Comparison of ENCODE assay signal across 16 cellular contexts in genomic region chrX:151177141-151178027, GRCh38. TPM values are rescaled to one million over a fixed set of nuclear protein-coding genes. Genes with fewer than 3 reads are reported as not detected.
DNase-seq lines count a peak whose midpoint lies in the region; ATAC-seq, FAIRE-seq and TF ChIP-seq lines count a peak whose summit lies in the region.
"Had no signal": no experiment of that assay in that cellular context is flagged by ENCODE, and none has a peak within 500 bp of the region (broad histone marks: within the 10 kb centered on the region; RNA-seq: fewer than 3 reads in every experiment).

No MANE protein-coding gene starts in this region.

- FAIRE-seq in A549 (lab: Jason Lieb, UNC), result no peak

- H3K36me3 ChIP-seq in HUES48 (ENCODE audit: control insufficient read depth, insufficient read depth, low read length) (no peaks in the 10 kb centered on the region), endodermal cell (ENCODE audit: control insufficient read depth, insufficient read depth, low read length) (no peaks in the 10 kb centered on the region), mesodermal cell (ENCODE audit: control insufficient read depth, insufficient read depth, low read length) (no peaks in the 10 kb centered on the region), uterus (no peaks in the 10 kb centered on the region)

- POLR2A ChIA-PET in A549 (lab: Yijun Ruan, JAX), result no interaction called here

- H3K4me1 ChIP-seq in A549 (peaks cover 17% of the 10 kb centered on the region; the same call in 1 of the 3 replicates), HUES48 (ENCODE audit: control insufficient read depth, insufficient read depth, low read length) (peaks cover 8% of the 10 kb centered on the region; the same call in 1 of the 2 replicates), endodermal cell (ENCODE audit: control insufficient read depth, insufficient read depth, low read length) (no peaks in the 10 kb centered on the region), mesodermal cell (ENCODE audit: control insufficient read depth, insufficient read depth, low read length, poor library complexity, severe bottlenecking) (no peaks in the 10 kb centered on the region), uterus (no peaks in the 10 kb centered on the region)

- H3K9me3 ChIP-seq in A549 (no peaks in the 10 kb centered on the region), HUES48 (ENCODE audit: control insufficient read depth, insufficient read depth, low read length) (peaks cover 30% of the 10 kb centered on the region), endodermal cell (ENCODE audit: control insufficient read depth, low read length) (no peaks in the 10 kb centered on the region), mesodermal cell (ENCODE audit: control insufficient read depth, low read length) (no peaks in the 10 kb centered on the region), uterus (peaks cover 0 to 5% of the 10 kb centered on the region in 2 donors)

- TF ChIP-seq RAD21 in A549 (conservative IDR thresholded peaks at IDR 0.05 in 1 of 2, IDR thresholded peaks at IDR 0.05 in 1 of 2), result no peak

- no peak for TF ChIP-seq CTCF in A549 (IDR thresholded peaks at IDR 0.05)
- TF ChIP-seq CTCF in endodermal cell (conservative IDR thresholded peaks at IDR 0.05), result no peak
- TF ChIP-seq CTCF in uterus (IDR thresholded peaks at IDR 0.05), result no peak

- no peaks in the 10 kb centered on the region for H3K36me3 Mint-ChIP-seq in endodermal cell (ENCODE audit: low read depth)

- peak overlapping the region; percentile 55 for H3K4me3 Mint-ChIP-seq in endodermal cell

- H3K27ac ChIP-seq in A549 (no peak overlapping the region), HUES48 (ENCODE audit: low read depth, low read length) (no peak overlapping the region), endodermal cell (ENCODE audit: low read depth, low read length) (no peak overlapping the region), mesodermal cell (ENCODE audit: low read depth, low read length, severe bottlenecking) (no peak overlapping the region), uterus (no peak overlapping the region)
- H3K27ac ChIP-seq: PC-9 had no signal

- H3K4me2 ChIP-seq in A549, result peak overlapping the region; percentile 85
- H3K4me2 ChIP-seq: PC-9 had no signal

- H3K27ac Mint-ChIP-seq in endodermal cell, result no peak overlapping the region
- H3K27ac Mint-ChIP-seq: activated CD4-positive, alpha-beta T cell treated with anti-CD3 and anti-CD28 coated beads, Interleukin-2, amount 10 ng/mL, durations not matched to agents 24 days and 14 days had no signal

- TF ChIP-seq POLR2A in A549 (IDR thresholded peaks at IDR 0.05; ENCODE audit: low read length), result no peak
- no peak for TF ChIP-seq POLR2A in uterus (IDR thresholded peaks at IDR 0.05)

- peaks cover 64% of the 10 kb centered on the region for H3K9me3 Mint-ChIP-seq in endodermal cell
- H3K9me3 Mint-ChIP-seq: activated CD4-positive, alpha-beta T cell treated with anti-CD3 and anti-CD28 coated beads, Interleukin-2, amount 10 ng/mL, durations not matched to agents 24 days and 14 days; central memory CD8-positive, alpha-beta T cell had no signal

- no peak for TF ChIP-seq EP300 in A549 (IDR thresholded peaks at IDR 0.05)

- no peak for DNase-seq in A549 (ENCODE audit: low read depth in 1 of 2, low spot score in 1 of 2)
- peak; percentile 82 for DNase-seq in endodermal cell
- no peak for DNase-seq in uterus
- DNase-seq in activated CD4-positive, CD25-positive, alpha-beta regulatory T cell (lab: John Stamatoyannopoulos, UW), result no peak
- no peak for DNase-seq in activated naive CD4-positive, alpha-beta T cell treated with anti-CD3 and anti-CD28 coated beads, Interleukin-2, amount 50 U/mL, for 16 hours
- DNase-seq: activated CD4-positive, alpha-beta T cell treated with anti-CD3 and anti-CD28 coated beads, Interleukin-2, amount 10 ng/mL, durations not matched to agents 24 days and 14 days; activated effector memory CD4-positive, alpha-beta T cell treated with anti-CD3 and anti-CD28 coated beads, Interleukin-2, amount 50 U/mL, for 16 hours; kidney glomerular epithelial cell; NCI-H2171; PC-9; stimulated activated CD8-positive, alpha-beta memory T cell treated with anti-CD3 and anti-CD28 coated beads, Interleukin-4, amount 100 ng/mL, for 48 hours; T-helper 1 cell had no signal

- H3K9ac ChIP-seq in HUES48 (ENCODE audit: low read depth, low read length) (no peak overlapping the region), endodermal cell (ENCODE audit: extremely low read depth, low read length, poor library complexity, severe bottlenecking) (no peak overlapping the region)

- intact Hi-C loops in uterus (cut with DNase I; ENCODE audit: low total_unique reads), result no loop called here

- WGBS in A549 (ENCODE audit: missing lambda C conversion rate), result 1% methylated on average over 11 of the region's 96 CpGs
- WGBS in endodermal cell (ENCODE audit: insufficient coverage in 1 of 2, insufficient read length in 1 of 2), 2 experiments, result 0% methylated on average over 94 of the region's 96 CpGs; no CpG with 5 or more reads in 1 of the 2 experiments
- 1 to 3% methylated on average over 24 to 37 of the region's 96 CpGs for WGBS in mesodermal cell (ENCODE audit: insufficient coverage in 2 of 2), 2 experiments

- peaks cover 2% of the 10 kb centered on the region for H3K4me1 Mint-ChIP-seq in endodermal cell

- peaks cover 86% of the 10 kb centered on the region for H3K27me3 ChIP-seq in HUES48 (ENCODE audit: control insufficient read depth, insufficient read depth, low read length)
- peaks cover 78% of the 10 kb centered on the region for H3K27me3 ChIP-seq in endodermal cell (ENCODE audit: control insufficient read depth, insufficient read depth, low read length, poor library complexity, severe bottlenecking)
- H3K27me3 ChIP-seq in uterus, result peaks cover 5 to 6% of the 10 kb centered on the region in 2 donors

- peak; percentile 68 to 83 for ATAC-seq in A549
- ATAC-seq in GM21515 (IDR thresholded peaks at IDR 0.05; ENCODE audit: unreplicated experiment), result no peak

- H3K4me3 ChIP-seq in A549 (peak overlapping the region; percentile 34), HUES48 (ENCODE audit: low read depth, low read length) (peak overlapping the region; percentile 61), endodermal cell (ENCODE audit: low read length) (peak overlapping the region; percentile 69), mesodermal cell (ENCODE audit: extremely low read depth, insufficient read depth, low read length, poor library complexity, severe bottlenecking) (peak overlapping the region; percentile 41), uterus (no peak overlapping the region)
- H3K4me3 ChIP-seq: PC-9 had no signal

- H3K27me3 Mint-ChIP-seq in endodermal cell (ENCODE audit: insufficient read depth), result peaks cover 96% of the 10 kb centered on the region

- CTCF ChIA-PET in A549 (lab: Yijun Ruan, JAX), result no interaction called here

TF ChIP-seq in A549, 52 proteins besides CTCF, POLR2A, EP300 and RAD21 (continues in another document):
- TF ChIP-seq FOSB (CRISPR knock-in tag; IDR thresholded peaks at IDR 0.05) (no peak), KDM5A (IDR thresholded peaks at IDR 0.05) (no peak), CEBPB (IDR thresholded peaks at IDR 0.05) (no peak), USF2 (IDR thresholded peaks at IDR 0.05) (no peak), E2F6 (IDR thresholded peaks at IDR 0.05; ENCODE audit: borderline replicate concordance, low read depth) (no peak), MYC (IDR thresholded peaks at IDR 0.05; ENCODE audit: borderline replicate concordance, low read length) (no peak), MAFK (IDR thresholded peaks at IDR 0.05; ENCODE audit: partially characterized antibody) (no peak), BHLHE40 (IDR thresholded peaks at IDR 0.05; ENCODE audit: low read depth, low read length) (no peak), CBX8 (IDR thresholded peaks at IDR 0.05) (no peak), TP53 (CRISPR knock-in tag; IDR thresholded peaks at IDR 0.05) (no peak), GATA3 (IDR thresholded peaks at IDR 0.05; ENCODE audit: borderline replicate concordance) (no peak), ZC3H11A (IDR thresholded peaks at IDR 0.05) (no peak), MAX (IDR thresholded peaks at IDR 0.05) (no peak), SREBF2 (IDR thresholded peaks at IDR 0.05) (no peak), NPAS2 (CRISPR knock-in tag; IDR thresholded peaks at IDR 0.05; ENCODE audit: borderline replicate concordance) (no peak), POLR2AphosphoS2 (conservative IDR thresholded peaks at IDR 0.05; ENCODE audit: low read length) (no peak), NFE2L2 (conservative IDR thresholded peaks at IDR 0.05; ENCODE audit: low read length) (no peak)

RNA-seq across cellular contexts. Expression of gene GPR50, which starts 1.0 kb away (rescaled TPM):
- polyA plus RNA-seq in A549 (2011; rRNA removed) (0.04 TPM in 1 of 2 replicates, not detected in the other), A549 (2017; fragmentation: RNase III; extraction: RNeasy Plus Mini Kit Qiagen cat#74134 plus additional on column Dnase treatment) (not detected in 3 replicates)
- 0.01 and 0.04 TPM in 2 replicates for polyA plus RNA-seq in A549 (2012; cell fraction: cytosol; rRNA removed)
- polyA plus RNA-seq in A549 (2012; cell fraction: nucleus; rRNA removed), result 0.10 TPM in 1 of 2 replicates, not detected in the other
- polyA minus RNA-seq in A549 (2011; rRNA and poly(A)+ RNA removed), result not detected in 2 replicates
- total RNA-seq in endodermal cell (under 1 TPM; 0.18 to 0.70 TPM), uterus (under 1 TPM in 1 of 4 donors, not detected in 3; 0.82 TPM)
- polyA plus RNA-seq in endodermal cell (2013, experiment 1 of 2), result 0.96 TPM
- polyA plus RNA-seq in endodermal cell (2013, experiment 2 of 2), result 1.2 TPM
- 1.6 TPM for polyA plus RNA-seq in mesodermal cell (2013, experiment 1 of 2)
- polyA plus RNA-seq in mesodermal cell (2013, experiment 2 of 2), result 0.86 TPM
- total RNA-seq: activated CD4-positive, alpha-beta T cell treated with anti-CD3 and anti-CD28 coated beads, Interleukin-2, amount 10 ng/mL, durations not matched to agents 24 days and 14 days; PC-9 had no signal

Comparison
In these comparisons a context has a peak if more than half of its experiments do, and no peak if none do; other contexts are left out.
1. H3K4me3 ChIP-seq: peak in A549 (single experiment), HUES48 (single experiment), endodermal cell (single experiment) and mesodermal cell (single experiment); none in uterus (0 of 2).